In the genomic region with DNA sequence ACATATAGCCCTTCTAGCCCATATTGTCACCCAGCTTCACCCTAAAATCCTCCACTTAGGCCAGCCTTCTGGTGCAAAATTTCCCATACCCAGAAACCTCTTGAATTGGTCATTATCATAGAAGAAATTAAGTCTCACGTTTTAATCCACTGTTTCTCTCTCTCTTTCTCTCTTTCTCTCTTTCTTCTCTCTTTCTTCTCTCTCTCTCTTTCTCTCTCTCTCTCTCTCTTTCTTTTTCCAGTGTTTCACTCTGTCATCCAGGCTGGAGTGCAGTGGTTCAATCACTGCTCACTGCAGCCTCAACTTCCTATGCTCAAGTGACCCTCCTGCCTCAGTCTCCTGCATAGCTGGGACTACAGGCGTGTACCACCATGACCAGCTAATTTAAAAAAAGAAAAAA, we compare ENCODE assay signal across 3 cellular contexts.
"Had no signal": no experiment of that assay in that cellular context is flagged by ENCODE, and none has a peak within 500 bp of the region (broad histone marks: within the 10 kb centered on the region; RNA-seq: fewer than 3 reads in every experiment).

No MANE protein-coding gene starts in this region.

- DNase-seq: GDM1, GF-D8 had no signal

- ATAC-seq: GM12878 had no signal

- H3K4me3 ChIP-seq: GM12878 had no signal
